ENCODE assay signal across 1 cellular context in the genomic region with DNA sequence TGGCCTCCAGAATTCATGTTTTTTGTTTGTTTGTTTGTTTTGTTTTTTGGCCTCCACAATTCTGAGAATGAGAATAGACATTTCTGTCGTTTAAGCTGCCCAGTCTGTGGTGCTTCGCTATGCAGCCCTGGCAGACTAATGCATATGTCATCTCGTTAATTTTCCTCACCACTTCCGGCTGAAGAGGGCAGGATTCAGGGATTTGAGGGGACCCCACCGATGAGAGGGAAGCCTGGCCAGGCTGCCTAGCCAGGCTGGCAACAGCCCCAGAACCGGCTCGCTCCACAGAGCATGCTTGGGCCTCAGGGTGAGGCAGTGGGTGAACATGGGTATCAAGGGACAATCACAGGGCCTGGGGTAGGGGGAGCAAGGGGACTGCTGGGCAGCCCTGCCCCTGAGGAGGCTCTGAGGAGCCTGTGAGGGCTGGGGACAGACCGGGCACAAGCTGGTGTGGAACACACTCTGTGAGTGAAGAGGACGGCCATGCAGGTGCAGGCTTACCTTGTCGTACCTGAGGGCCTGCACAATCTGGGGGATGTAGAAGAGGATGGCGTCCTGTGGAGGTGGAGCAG.
TF ChIP-seq lines count a peak whose summit lies in the region.

No MANE protein-coding gene starts in this region.

TF ChIP-seq in HepG2, 621 proteins besides CTCF, POLR2A, EP300 and RAD21 (continued from another document):
- TF ChIP-seq ZNF318 (CRISPR knock-in tag; IDR thresholded peaks at IDR 0.05) = no peak
- TF ChIP-seq ZNF44 (CRISPR knock-in tag; IDR thresholded peaks at IDR 0.05) = no peak
- no peak for TF ChIP-seq AFF4 (CRISPR knock-in tag; IDR thresholded peaks at IDR 0.05)
